ENCODE assay signal across 9 cellular contexts in the genomic region with DNA sequence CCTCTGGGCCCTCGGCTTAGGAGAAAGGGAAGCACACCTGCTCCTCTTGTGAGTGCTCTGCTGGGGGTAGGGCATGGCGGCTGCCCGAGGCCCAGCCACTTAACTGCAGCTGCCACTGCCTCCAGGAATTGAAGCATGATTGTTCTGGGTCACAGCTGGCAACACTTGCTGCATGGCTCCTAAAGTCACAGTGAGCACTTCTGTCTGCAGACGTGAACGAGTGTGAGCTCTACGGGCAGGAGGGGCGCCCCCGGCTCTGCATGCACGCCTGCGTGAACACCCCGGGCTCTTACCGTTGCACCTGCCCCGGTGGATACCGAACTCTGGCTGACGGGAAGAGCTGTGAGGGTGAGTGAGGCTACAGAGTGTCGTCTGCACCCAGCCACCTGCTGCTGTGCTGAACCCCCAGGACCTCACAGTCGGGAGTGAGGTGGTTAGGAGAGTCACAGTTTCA. TPM values are rescaled to one million over a fixed set of nuclear protein-coding genes. Genes with fewer than 3 reads are reported as not detected.
DNase-seq lines count a peak whose midpoint lies in the region; ATAC-seq and TF ChIP-seq lines count a peak whose summit lies in the region.
"Had no signal": no experiment of that assay in that cellular context is flagged by ENCODE, and none has a peak within 500 bp of the region (broad histone marks: within the 10 kb centered on the region; RNA-seq: fewer than 3 reads in every experiment).

No MANE protein-coding gene starts in this region.

- H3K4me1 Mint-ChIP-seq in activated T-cell treated with anti-CD3 and anti-CD28 coated beads, Interleukin-2, amount 50 U/mL, for 72 hours (ENCODE audit: low read depth), result peaks cover 65% of the 10 kb centered on the region

- no peak for TF ChIP-seq CTCF in PC-9 (conservative IDR thresholded peaks at IDR 0.05)

- no peak overlapping the region for H2AFZ ChIP-seq in PC-9

- H3K27ac Mint-ChIP-seq in activated T-cell treated with anti-CD3 and anti-CD28 coated beads, Interleukin-2, amount 50 U/mL, for 72 hours, result peak overlapping the region; percentile 90

- H3K9me3 Mint-ChIP-seq in activated T-cell treated with anti-CD3 and anti-CD28 coated beads, Interleukin-2, amount 50 U/mL, for 72 hours, result no peaks in the 10 kb centered on the region

- H3K36me3 ChIP-seq in H7 (replicated peaks; ENCODE audit: control insufficient read depth, insufficient read depth, low read length), result no peaks in the 10 kb centered on the region
- no peaks in the 10 kb centered on the region for H3K36me3 ChIP-seq in PC-9 (ENCODE audit: low read depth)

- H3K4me3 Mint-ChIP-seq in activated T-cell treated with anti-CD3 and anti-CD28 coated beads, Interleukin-2, amount 50 U/mL, for 72 hours, result peak overlapping the region; percentile 86 to 88

- H3K27me3 ChIP-seq in H7 (ENCODE audit: control insufficient read depth, insufficient read depth, low read length) (no peaks in the 10 kb centered on the region), PC-9 (ENCODE audit: insufficient read depth, low read depth) (no peaks in the 10 kb centered on the region)

- CTCF ChIA-PET in PC-9 (lab: Charles Lee), result no interaction called here

- H3K27ac ChIP-seq in PC-9, result no peak overlapping the region

- DNase-seq in H7 (peak; percentile 42), NCI-H748 (lab: John Stamatoyannopoulos, UW; ENCODE audit: unreplicated experiment) (peak; percentile 86), NCI-H526 treated with DMSO at 0.1 percent for 48 hours (lab: John Stamatoyannopoulos, UW) (no peak), nucleus accumbens (lab: John Stamatoyannopoulos, UW) (no peak), PC-9 (no peak)
- peak; percentile 52 to 63 for DNase-seq in activated T-cell treated with anti-CD3 and anti-CD28 coated beads, Interleukin-2, amount 50 U/mL, for 72 hours
- DNase-seq in stimulated activated CD4-positive, alpha-beta T cell treated with anti-CD3 and anti-CD28 coated beads, Interleukin-1b, Interleukin-23, amount 100 ng/mL, for 4 hours (ENCODE audit: low read depth in 2 of 2), result peak; percentile 45 to 54

- intact Hi-C loops in PC-9 (cut with micrococcal nuclease; ENCODE audit: unreplicated experiment), result no loop called here

- 0 out of 2 replicates have a peak, but pooled peaks cover 3% of the 10 kb centered on the region for H3K9me3 ChIP-seq in PC-9 (ENCODE audit: insufficient read depth, low read depth)

- no peaks in the 10 kb centered on the region for H3K4me1 ChIP-seq in PC-9 (replicated peaks; ENCODE audit: insufficient read depth)

- no TSS peak for BruUV-seq in PC-9 (replicated peaks; lab: Mats Ljungman, UMichigan)

- H3K27me3 Mint-ChIP-seq in activated T-cell treated with anti-CD3 and anti-CD28 coated beads, Interleukin-2, amount 50 U/mL, for 72 hours (ENCODE audit: low read depth), result no peaks in the 10 kb centered on the region

- no peaks in the 10 kb centered on the region for H3F3A ChIP-seq in PC-9 (ENCODE audit: insufficient read depth, low read depth)

- POLR2A ChIA-PET in PC-9 (lab: Charles Lee; ENCODE audit: unreplicated experiment), result no interaction called here

- H3K79me2 ChIP-seq in PC-9 (ENCODE audit: low read depth), result no peaks in the 10 kb centered on the region

- H3K4me2 ChIP-seq in PC-9, result no peak overlapping the region
- H3K4me2 ChIP-seq: smooth muscle cell had no signal

- ATAC-seq in activated T-cell treated with anti-CD3 and anti-CD28 coated beads, Interleukin-2, amount 50 U/mL, for 72 hours (replicated peaks in 1 of 2), result peak; percentile 55 to 63
- no peak for ATAC-seq in GM18511 (IDR thresholded peaks at IDR 0.05; ENCODE audit: unreplicated experiment)

- H3K36me3 Mint-ChIP-seq in activated T-cell treated with anti-CD3 and anti-CD28 coated beads, Interleukin-2, amount 50 U/mL, for 72 hours (ENCODE audit: insufficient read depth in 2 of 2), result peaks cover 3 to 4% of the 10 kb centered on the region in 2 donors

- no peak overlapping the region for H3K4me3 ChIP-seq in H7 (ENCODE audit: insufficient read depth, low read depth, low read length)
- H3K4me3 ChIP-seq in PC-9, result no peak overlapping the region
- H3K4me3 ChIP-seq: smooth muscle cell had no signal

- no peaks in the 10 kb centered on the region for H3K9me2 ChIP-seq in PC-9 (ENCODE audit: insufficient read depth)

- no peaks in the 10 kb centered on the region for H4K20me1 ChIP-seq in PC-9 (ENCODE audit: insufficient read depth)

RNA-seq across cellular contexts. Expression of a gene that starts 44.4 kb away (rescaled TPM):
- 0.04 and 0.38 TPM in 2 replicates for total RNA-seq in H7 (2014; rRNA removed; shearing (Covaris generic))
- total RNA-seq in activated T-cell treated with anti-CD3 and anti-CD28 coated beads, Interleukin-2, amount 50 U/mL, for 72 hours, result 10 to 100 TPM; 22.3 to 30.6 TPM
- total RNA-seq in PC-9 (2021), result 0.70 and 1.6 TPM in 2 replicates

Comparison
In these comparisons a context has a peak if more than half of its experiments do, and no peak if none do; other contexts are left out.
1. DNase-seq: peak in H7 (single experiment), NCI-H748 (single experiment), activated T-cell treated with anti-CD3 and anti-CD28 coated beads, Interleukin-2, amount 50 U/mL, for 72 hours (2 of 2) and stimulated activated CD4-positive, alpha-beta T cell treated with anti-CD3 and anti-CD28 coated beads, Interleukin-1b, Interleukin-23, amount 100 ng/mL, for 4 hours (2 of 2); none in NCI-H526 treated with DMSO at 0.1 percent for 48 hours (single experiment), nucleus accumbens (0 of 56) and PC-9 (0 of 2).